In the genomic region with DNA sequence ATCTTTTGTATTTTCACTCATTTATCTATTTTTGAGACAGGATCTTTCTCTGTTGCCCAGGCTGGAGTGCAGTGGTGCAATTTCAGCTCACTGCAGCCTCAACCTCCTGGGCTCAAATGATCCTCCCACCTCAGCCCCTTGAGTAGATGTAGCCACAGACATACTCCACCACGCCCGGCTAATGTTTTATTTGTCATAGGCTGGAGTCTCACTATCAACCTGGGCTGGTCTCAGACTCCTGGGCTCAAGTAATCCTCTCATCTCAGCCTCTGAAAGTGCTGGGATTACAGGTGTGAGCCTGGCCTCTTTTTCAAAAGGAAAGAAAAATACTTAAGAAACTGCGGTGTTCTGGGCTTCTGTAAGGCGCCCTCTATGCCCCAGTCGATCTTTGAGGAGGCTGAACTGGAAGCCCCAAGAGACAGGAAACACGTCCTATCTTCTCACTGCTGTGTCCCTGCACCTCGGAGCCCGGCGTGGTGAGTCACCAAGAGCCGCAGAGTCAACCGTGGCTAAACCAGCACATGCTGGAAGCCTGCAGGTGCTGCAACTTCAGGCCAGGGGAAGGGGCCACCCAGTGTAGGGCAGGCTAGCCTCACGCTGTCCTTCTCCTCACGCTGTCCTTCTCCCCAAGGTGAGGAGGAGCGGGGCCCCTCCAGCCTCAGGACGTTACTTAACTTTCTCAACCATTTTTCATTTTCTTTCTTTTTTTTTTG, we compare ENCODE assay signal across 11 cellular contexts. TPM values are rescaled to one million over a fixed set of nuclear protein-coding genes. Genes with fewer than 3 reads are reported as not detected.
DNase-seq lines count a peak whose midpoint lies in the region; ATAC-seq, FAIRE-seq and TF ChIP-seq lines count a peak whose summit lies in the region.
"Had no signal": no experiment of that assay in that cellular context is flagged by ENCODE, and none has a peak within 500 bp of the region (broad histone marks: within the 10 kb centered on the region; RNA-seq: fewer than 3 reads in every experiment).

No MANE protein-coding gene starts in this region.

- in situ Hi-C loops in K562 (cut with MboI), result no loop called here
- in situ Hi-C loops in transverse colon (cut with MboI; ENCODE audit: low pct_ligation_motif_present in 1 of 4, low pct_unique_long_range_greater_than_20kb in 1 of 4, low sequenced_read_pairs in 3 of 4), result no loop called here

- POLR2A ChIA-PET in A549 (lab: Yijun Ruan, JAX) (no interaction called here), HCT116 (lab: Charles Lee) (interaction anchor here (1.3 kb wide), 1 partner anchor 8 kb away, joined by 3 read pairs; no protein-coding TSS in a partner anchor), K562 (lab: Yijun Ruan, JAX) (interaction anchor here (0.8 to 1.6 kb wide), 3 partner anchors 10 to 19 kb away, joined by 3 to 6 read pairs (median 4); no protein-coding TSS in a partner anchor)

- no peaks in the 10 kb centered on the region for H3K27me3 ChIP-seq in HCT116 (ENCODE audit: insufficient read depth, low read length)
- no peaks in the 10 kb centered on the region for H3K27me3 ChIP-seq in SJCRH30
- no peaks in the 10 kb centered on the region for H3K27me3 ChIP-seq in K562 (ENCODE audit: control insufficient read depth in 2 of 2, insufficient read depth in 2 of 2, low read length in 2 of 2)
- no peaks in the 10 kb centered on the region for H3K27me3 ChIP-seq in transverse colon
- H3K27me3 ChIP-seq: right lobe of liver had no signal

- WGBS in A549 (ENCODE audit: missing lambda C conversion rate), result 41% methylated on average over 15 of the region's 15 CpGs
- WGBS in K562 (ENCODE audit: insufficient coverage, low coverage, missing lambda C conversion rate), result 20% methylated on average over 15 of the region's 15 CpGs
- WGBS in transverse colon (ENCODE audit: low coverage in 1 of 2), 2 donors, result 93 to 100% methylated on average over 2 to 15 of the region's 15 CpGs

- H3K9me3 ChIP-seq in A549, result no peaks in the 10 kb centered on the region
- H3K9me3 ChIP-seq in HCT116 (ENCODE audit: control insufficient read depth in 1 of 2, insufficient read depth in 1 of 2, low read depth in 1 of 2, low read length in 2 of 2), result no peaks in the 10 kb centered on the region
- H3K9me3 ChIP-seq in SJCRH30 (replicated peaks), result no peaks in the 10 kb centered on the region
- H3K9me3 ChIP-seq in K562 (replicated peaks; ENCODE audit: control insufficient read depth, insufficient read depth, low read depth, low read length), result no peaks in the 10 kb centered on the region
- no peaks in the 10 kb centered on the region for H3K9me3 ChIP-seq in transverse colon
- H3K9me3 ChIP-seq: right lobe of liver had no signal

- TF ChIP-seq CTCF in A549 (IDR thresholded peaks at IDR 0.05) (no peak), HCT116 (IDR thresholded peaks at IDR 0.05 in 2 of 3, conservative IDR thresholded peaks at IDR 0.05 in 1 of 3; ENCODE audit: borderline replicate concordance in 1 of 3, insufficient read depth in 1 of 3, low read depth in 2 of 3, low read length in 2 of 3) (no peak), K562 (IDR thresholded peaks at IDR 0.05 in 2 of 3, conservative IDR thresholded peaks at IDR 0.05 in 1 of 3; ENCODE audit: insufficient read depth in 2 of 3, low read depth in 1 of 3, low read length in 3 of 3) (peak in 1 of 3 experiments; percentile 28; a peak in 2 of 6 replicates), transverse colon (IDR thresholded peaks at IDR 0.05) (no peak)

- no peak for FAIRE-seq in A549 (lab: Jason Lieb, UNC)
- FAIRE-seq in K562 (lab: Jason Lieb, UNC), result peak; percentile 96

- peak overlapping the region in 1 of 2 experiments; percentile 6; a peak in 1 of 6 replicates for H3K27ac ChIP-seq in A549
- H3K27ac ChIP-seq in HCT116 (ENCODE audit: low read depth, low read length), result peak overlapping the region; percentile 11
- peak overlapping the region; percentile 27 for H3K27ac ChIP-seq in SJCRH30
- peak overlapping the region; percentile 60; the same call in 2 of the 3 replicates for H3K27ac ChIP-seq in K562 (ENCODE audit: extremely low read depth, low read depth, low read length)
- no peak overlapping the region for H3K27ac ChIP-seq in transverse colon
- H3K27ac ChIP-seq: right lobe of liver had no signal

- H3K4me1 ChIP-seq in A549, result peaks cover 17% of the 10 kb centered on the region
- peaks cover 11 to 19% of the 10 kb centered on the region in 2 experiments; a peak in 3 of 4 replicates for H3K4me1 ChIP-seq in HCT116 (ENCODE audit: control insufficient read depth in 1 of 2, insufficient read depth in 2 of 2, low read length in 2 of 2)
- peaks cover 27% of the 10 kb centered on the region for H3K4me1 ChIP-seq in SJCRH30
- H3K4me1 ChIP-seq in K562 (replicated peaks in 1 of 2; ENCODE audit: control insufficient read depth in 2 of 2, insufficient read depth in 2 of 2, low read length in 2 of 2), result peaks cover 14 to 49% of the 10 kb centered on the region in 2 experiments; a peak in 4 of 5 replicates
- no peaks in the 10 kb centered on the region for H3K4me1 ChIP-seq in transverse colon
- H3K4me1 ChIP-seq: right lobe of liver had no signal

- CTCF ChIA-PET in A549 (lab: Yijun Ruan, JAX), result interaction anchor here (0.7 to 4.5 kb wide), 5 partner anchors 10 to 64 kb away, joined by 3 to 24 read pairs (median 4); no protein-coding TSS in a partner anchor
- CTCF ChIA-PET in HCT116 (lab: Charles Lee), result no interaction called here
- CTCF ChIA-PET in K562 (lab: Yijun Ruan, JAX; ENCODE audit: low intra/inter-chr PET ratio), result no interaction called here

- H3K4me2 ChIP-seq in A549 (peak overlapping the region; percentile 28), HCT116 (ENCODE audit: low read length) (peak overlapping the region; percentile 35; the same call in 1 of the 2 replicates), K562 (ENCODE audit: insufficient read depth, low read length) (no peak overlapping the region; the same call in 1 of the 2 replicates)

- intact Hi-C loops in HCT116 (cut with micrococcal nuclease), result loop anchor here (10.0 kb wide), 1 partner anchor 255 kb away; the partner anchor contains the start of gene UBAC1
- intact Hi-C loops in K562 (cut with micrococcal nuclease), result no loop called here
- intact Hi-C loops in transverse colon (cut with DNase I; ENCODE audit: low total_unique reads), result no loop called here

- BruUV-seq in HCT116 (replicated peaks; lab: Mats Ljungman, UMichigan), result no TSS peak
- BruUV-seq in K562 (replicated peaks; lab: Mats Ljungman, UMichigan), result no TSS peak

- H3K9me2 ChIP-seq in HCT116 (ENCODE audit: insufficient read depth), result no peaks in the 10 kb centered on the region

- RAD21 ChIA-PET in HCT116 (lab: Charles Lee; ENCODE audit: low non-redundant PET in 1 of 2, low total read pairs in 2 of 2, uncharacterized antibody in 2 of 2, unreplicated experiment in 2 of 2), result no interaction called here

- TF ChIP-seq RAD21 in A549 (conservative IDR thresholded peaks at IDR 0.05 in 1 of 2, IDR thresholded peaks at IDR 0.05 in 1 of 2) (no peak), HCT116 (IDR thresholded peaks at IDR 0.05; ENCODE audit: low read depth) (no peak), K562 (CRISPR knock-in tag; conservative IDR thresholded peaks at IDR 0.05 in 1 of 2, IDR thresholded peaks at IDR 0.05 in 1 of 2) (peak in 1 of 2 experiments; percentile 51; a peak in 2 of 4 replicates)

- peak overlapping the region; percentile 32; the same call in 1 of the 2 replicates for H3K9ac ChIP-seq in HCT116 (ENCODE audit: low read length)
- H3K9ac ChIP-seq in K562 (ENCODE audit: insufficient read depth in 1 of 2, low read depth in 2 of 2, low read length in 2 of 2), result peak overlapping the region; percentile 34 to 81; a peak in 3 of 4 replicates

- no peak for TF ChIP-seq POLR2A in A549 (IDR thresholded peaks at IDR 0.05; ENCODE audit: low read length)
- no peak for TF ChIP-seq POLR2A in HCT116 (IDR thresholded peaks at IDR 0.05; ENCODE audit: borderline replicate concordance, extremely low read depth, insufficient read depth, insufficient read length)
- no peak for TF ChIP-seq POLR2A in K562 (conservative IDR thresholded peaks at IDR 0.05)
- no peak for TF ChIP-seq POLR2A in transverse colon (IDR thresholded peaks at IDR 0.05)

- DNase-seq in A549 (ENCODE audit: low read depth in 1 of 2, low spot score in 1 of 2), result peak in 1 of 2 experiments; percentile 44
- no peak for DNase-seq in HCT116 (ENCODE audit: low read depth, low spot score)
- peak; percentile 60 to 62 for DNase-seq in SJCRH30
- DNase-seq in K562 (ENCODE audit: extremely low read depth in 1 of 4, low spot score in 3 of 4), result peak in 3 of 4 experiments; percentile 42 to 83 (median 75)
- no peak for DNase-seq in amygdala (lab: John Stamatoyannopoulos, UW)
- DNase-seq in cerebellar nuclear complex (lab: John Stamatoyannopoulos, UW), result no peak
- DNase-seq in transverse colon, result no peak
- no peak for DNase-seq in DMS53 treated with DMSO at 0.1 percent for 48 hours (lab: John Stamatoyannopoulos, UW; ENCODE audit: unreplicated experiment)
- DNase-seq: activated naive CD4-positive, alpha-beta T cell treated with anti-CD3 and anti-CD28 coated beads for 36 hours; right lobe of liver had no signal

- no peak overlapping the region for H3K4me3 ChIP-seq in A549
- H3K4me3 ChIP-seq in HCT116 (replicated peaks in 1 of 2; ENCODE audit: low read depth in 1 of 2, low read length in 2 of 2), result no peak overlapping the region
- H3K4me3 ChIP-seq in SJCRH30, result no peak overlapping the region
- H3K4me3 ChIP-seq in K562, result no peak overlapping the region
- no peak overlapping the region for H3K4me3 ChIP-seq in transverse colon
- H3K4me3 ChIP-seq: right lobe of liver had no signal

- TF ChIP-seq EP300 in A549 (IDR thresholded peaks at IDR 0.05), result no peak
- TF ChIP-seq EP300 in K562 (IDR thresholded peaks at IDR 0.05; ENCODE audit: low read length), result no peak
- TF ChIP-seq EP300 in transverse colon (IDR thresholded peaks at IDR 0.05; ENCODE audit: low read depth), result no peak

- H3K79me2 ChIP-seq in HCT116 (ENCODE audit: insufficient read depth, low read length) (peaks cover 55% of the 10 kb centered on the region), K562 (ENCODE audit: control insufficient read depth, insufficient read depth, low read length) (0 out of 3 replicates have a peak, but pooled peaks cover 10% of the 10 kb centered on the region)

- H3K9me1 ChIP-seq in K562 (ENCODE audit: control insufficient read depth, insufficient read depth, low read length), result peaks cover 3% of the 10 kb centered on the region

- ATAC-seq in A549, result peak; percentile 79 to 80
- ATAC-seq in HCT116, result peak; percentile 80
- peak; percentile 96 for ATAC-seq in K562

- H3K36me3 ChIP-seq in HCT116 (ENCODE audit: control insufficient read depth in 1 of 2, insufficient read depth in 2 of 2, low read length in 2 of 2), result peaks cover 9 to 41% of the 10 kb centered on the region in 2 experiments; a peak in 3 of 4 replicates
- peaks cover 38% of the 10 kb centered on the region for H3K36me3 ChIP-seq in SJCRH30
- peaks cover 83% of the 10 kb centered on the region for H3K36me3 ChIP-seq in K562 (ENCODE audit: control insufficient read depth, insufficient read depth, low read length)
- H3K36me3 ChIP-seq in transverse colon, result peaks cover 0 to 7% (median 0%) of the 10 kb centered on the region in 4 donors

- H4K20me1 ChIP-seq in HCT116 (ENCODE audit: insufficient read depth) (no peaks in the 10 kb centered on the region), K562 (replicated peaks; ENCODE audit: control insufficient read depth, insufficient read depth, low read length) (peaks cover 5% of the 10 kb centered on the region)

- H2AFZ ChIP-seq in HCT116 (ENCODE audit: low read depth, low read length, poor library complexity, severe bottlenecking), result no peak overlapping the region
- H2AFZ ChIP-seq in K562 (ENCODE audit: low read depth, low read length), result no peak overlapping the region

RNA-seq across cellular contexts. Expression of gene LHX3, which starts 15.2 kb away (rescaled TPM):
- polyA plus RNA-seq in A549 (2011; rRNA removed) (0.03 and 0.04 TPM in 2 replicates), A549 (2017; fragmentation: RNase III; extraction: RNeasy Plus Mini Kit Qiagen cat#74134 plus additional on column Dnase treatment) (0.03 to 0.04 TPM in 2 of 3 replicates, not detected in the other), K562 (2011; rRNA removed) (not detected in 2 replicates), K562 (2014; fragmentation: Illumina TruSeq; extraction: Trizol) (not detected in 2 replicates), K562 (2014; fragmentation: Nextera tagmentation; extraction: Ambion mirVana) (not detected), K562 (2014; rRNA removed) (not detected in 2 replicates)
- polyA plus RNA-seq in A549 (2012; cell fraction: cytosol; rRNA removed), result 0.03 TPM in 1 of 2 replicates, not detected in the other
- 0.04 and 0.10 TPM in 2 replicates for polyA plus RNA-seq in A549 (2012; cell fraction: nucleus; rRNA removed)
- not detected in 2 replicates for polyA minus RNA-seq in A549 (2011; rRNA and poly(A)+ RNA removed)
- total RNA-seq in HCT116 (2021; ENCODE audit: unreplicated experiment) (not detected), K562 (2014; rRNA removed) (not detected in 2 replicates), K562 (2014; rRNA removed; fragmentation: Illumina TruSeq; extraction: Trizol) (not detected in 2 replicates), K562 (2015; rRNA removed; fragmentation: Illumina TruSeq; extraction: Trizol) (not detected in 2 replicates), K562 (2021) (0.09 TPM in 1 of 2 replicates, not detected in the other), transverse colon (not detected)
- polyA plus RNA-seq in HCT116 (2012), result 0.05 and 0.09 TPM in 2 replicates
- not detected in 2 replicates for total RNA-seq in SJCRH30 (2014; rRNA removed; shearing (Covaris generic))
- total RNA-seq in K562 (2011; cell fraction: chromatin; rRNA removed; ENCODE audit: low replicate concordance), result 0.09 TPM in 1 of 2 replicates, not detected in the other
- not detected in 2 replicates for total RNA-seq in K562 (2011; cell fraction: nucleolus; rRNA removed)
- total RNA-seq in K562 (2011; cell fraction: nucleoplasm; rRNA removed), result not detected in 2 replicates
- not detected in 2 replicates for polyA plus RNA-seq in K562 (2011; cell fraction: cytosol; rRNA removed)
- 0.04 TPM in 1 of 2 replicates, not detected in the other for polyA plus RNA-seq in K562 (2011; cell fraction: nucleus; rRNA removed)
- polyA plus RNA-seq in K562 (2012), result 0.91 TPM in 1 of 2 replicates, not detected in the other
- polyA minus RNA-seq in K562 (2011; rRNA and poly(A)+ RNA removed), result not detected in 2 replicates
- polyA minus RNA-seq in K562 (2011; cell fraction: cytosol; rRNA and poly(A)+ RNA removed), result not detected in 2 replicates
- polyA minus RNA-seq in K562 (2011; cell fraction: nucleus; rRNA and poly(A)+ RNA removed), result not detected in 2 replicates
- total RNA-seq: activated naive CD4-positive, alpha-beta T cell treated with anti-CD3 and anti-CD28 coated beads for 36 hours; mesothelial cell of epicardium; right lobe of liver had no signal

RNA-seq across cellular contexts. Expression of gene QSOX2, which starts 25.4 kb away (rescaled TPM):
- polyA plus RNA-seq in A549 (2011; rRNA removed) (29.5 and 30.2 TPM in 2 replicates), A549 (2017; fragmentation: RNase III; extraction: RNeasy Plus Mini Kit Qiagen cat#74134 plus additional on column Dnase treatment) (22.3 to 23.0 TPM (median 22.9 TPM) in 3 replicates), K562 (2011; rRNA removed) (13.5 and 21.5 TPM in 2 replicates), K562 (2014; fragmentation: Illumina TruSeq; extraction: Trizol) (16.1 and 17.4 TPM in 2 replicates), K562 (2014; fragmentation: Nextera tagmentation; extraction: Ambion mirVana) (under 1 TPM; 0.51 to 0.91 TPM), K562 (2014; rRNA removed) (23.6 and 24.2 TPM in 2 replicates)
- polyA plus RNA-seq in A549 (2012; cell fraction: cytosol; rRNA removed), result 19.5 and 21.6 TPM in 2 replicates
- 41.9 and 47.6 TPM in 2 replicates for polyA plus RNA-seq in A549 (2012; cell fraction: nucleus; rRNA removed)
- polyA minus RNA-seq in A549 (2011; rRNA and poly(A)+ RNA removed), result 15.5 and 16.6 TPM in 2 replicates
- total RNA-seq in HCT116 (2021; ENCODE audit: unreplicated experiment) (34.6 TPM), K562 (2014; rRNA removed) (12.7 and 15.0 TPM in 2 replicates), K562 (2014; rRNA removed; fragmentation: Illumina TruSeq; extraction: Trizol) (9.7 and 10.5 TPM in 2 replicates), K562 (2015; rRNA removed; fragmentation: Illumina TruSeq; extraction: Trizol) (11.7 and 12.2 TPM in 2 replicates), K562 (2021) (22.3 and 23.7 TPM in 2 replicates), transverse colon (10 to 100 TPM in 1 of 4 donors, 1 to 10 TPM in 3; 3.7 to 18.1 (median 4.8) TPM)
- 18.1 and 23.6 TPM in 2 replicates for polyA plus RNA-seq in HCT116 (2012)
- 43.8 and 48.0 TPM in 2 replicates for total RNA-seq in SJCRH30 (2014; rRNA removed; shearing (Covaris generic))
- 50.6 and 63.4 TPM in 2 replicates for total RNA-seq in K562 (2011; cell fraction: chromatin; rRNA removed; ENCODE audit: low replicate concordance)
- total RNA-seq in K562 (2011; cell fraction: nucleolus; rRNA removed), result 45.7 and 46.1 TPM in 2 replicates
- 35.5 and 45.4 TPM in 2 replicates for total RNA-seq in K562 (2011; cell fraction: nucleoplasm; rRNA removed)
- 7.9 and 11.0 TPM in 2 replicates for polyA plus RNA-seq in K562 (2011; cell fraction: cytosol; rRNA removed)
- polyA plus RNA-seq in K562 (2011; cell fraction: nucleus; rRNA removed), result 97.5 and 103 TPM in 2 replicates
- polyA plus RNA-seq in K562 (2012), result 14.6 and 32.6 TPM in 2 replicates
- 9.3 and 10.2 TPM in 2 replicates for polyA minus RNA-seq in K562 (2011; rRNA and poly(A)+ RNA removed)
- 5.9 and 7.6 TPM in 2 replicates for polyA minus RNA-seq in K562 (2011; cell fraction: cytosol; rRNA and poly(A)+ RNA removed)
- 17.8 and 19.0 TPM in 2 replicates for polyA minus RNA-seq in K562 (2011; cell fraction: nucleus; rRNA and poly(A)+ RNA removed)

Comparison
In these comparisons a context has a peak if more than half of its experiments do, and no peak if none do; other contexts are left out.
1. DNase-seq: peak in SJCRH30 (2 of 2) and K562 (3 of 4); none in HCT116 (single experiment), amygdala (0 of 56), cerebellar nuclear complex (0 of 2), transverse colon (single experiment) and DMS53 treated with DMSO at 0.1 percent for 48 hours (single experiment).
2. H3K27ac ChIP-seq: peak in HCT116 (single experiment), SJCRH30 (single experiment) and K562 (single experiment); none in transverse colon (0 of 4).
3. Of the 35 proteins assayed by ChIP-seq in both K562 and A549: peak only in K562: BHLHE40, E2F6, ESRRA, MAX, RNF2 and ZFP36; only in A549: none; in both: none; in neither: 23; mixed calls (peak in some experiments, not most) for 6.
4. Peak in every context shown above with its lines, with median percentiles within 50 percentile points of each other: ATAC-seq.